ENCODE assay signal across 18 cellular contexts in genomic region chr6:139722540-139722939, GRCh38.
"Had no signal": no experiment of that assay in that cellular context is flagged by ENCODE, and none has a peak within 500 bp of the region (broad histone marks: within the 10 kb centered on the region; RNA-seq: fewer than 3 reads in every experiment).

No MANE protein-coding gene starts in this region.

- H3K4me1 ChIP-seq: body of pancreas, esophagus muscularis mucosa, prostate gland had no signal

- H3K27me3 Mint-ChIP-seq: activated CD4-positive, alpha-beta T cell treated with anti-CD3 and anti-CD28 coated beads, Interleukin-2, amount 10 ng/mL, durations not matched to agents 24 days and 14 days; natural killer cell treated with Interleukin-12 subunit alpha and Interleukin-12 subunit beta and Interleukin-15 and Interleukin-18, amount 100 ng/mL, for 72 hours had no signal

- H3K4me3 Mint-ChIP-seq: activated CD4-positive, alpha-beta T cell treated with anti-CD3 and anti-CD28 coated beads, Interleukin-2, amount 10 ng/mL, durations not matched to agents 24 days and 14 days; activated CD8-positive, alpha-beta T cell treated with anti-CD3 and anti-CD28 coated beads, Interleukin-2, amount 10 ng/mL, durations not matched to agents 7 days and 5 days; activated T-cell treated with anti-CD3 and anti-CD28 coated beads, Interleukin-2, amount 50 U/mL, for 72 hours; natural killer cell treated with Interleukin-12 subunit alpha and Interleukin-12 subunit beta and Interleukin-15 and Interleukin-18, amount 100 ng/mL, for 72 hours; T-helper 2 cell treated with Interferon-gamma antibody and Interleukin-4, amounts not matched to agents 5 μg/mL and 100 μg/mL, for 36 hours had no signal

- H3K9me3 Mint-ChIP-seq: activated CD4-positive, alpha-beta T cell treated with anti-CD3 and anti-CD28 coated beads, Interleukin-2, amount 10 ng/mL, durations not matched to agents 24 days and 14 days; natural killer cell treated with Interleukin-12 subunit alpha and Interleukin-12 subunit beta and Interleukin-15 and Interleukin-18, amount 100 ng/mL, for 72 hours; T-helper 2 cell treated with Interferon-gamma antibody and Interleukin-4, amounts not matched to agents 5 μg/mL and 100 μg/mL, for 36 hours had no signal

- DNase-seq: activated CD4-positive, alpha-beta T cell treated with anti-CD3 and anti-CD28 coated beads, Interleukin-2, amount 10 ng/mL, durations not matched to agents 24 days and 14 days; activated CD4-positive, CD25-positive, alpha-beta regulatory T cell; activated CD8-positive, alpha-beta memory T cell treated with anti-CD3 and anti-CD28 coated beads, Interleukin-2, amount 50 U/mL, for 4 hours; activated CD8-positive, alpha-beta T cell treated with anti-CD3 and anti-CD28 coated beads, Interleukin-2, amount 10 ng/mL, durations not matched to agents 7 days and 5 days; activated gamma-delta T cell; activated T-cell treated with anti-CD3 and anti-CD28 coated beads, Interleukin-2, amount 50 U/mL, for 72 hours; body of pancreas; hypothalamus; mesendoderm; nucleus accumbens; stimulated activated CD4-positive, alpha-beta T cell treated with anti-CD3 and anti-CD28 coated beads, Interleukin-1b, Interleukin-23, amount 100 ng/mL, for 48 hours had no signal

- H3K27ac ChIP-seq: body of pancreas, coronary artery, esophagus muscularis mucosa, prostate gland had no signal

- H3K4me3 ChIP-seq: body of pancreas, coronary artery, esophagus muscularis mucosa, prostate gland had no signal

- H3K9me3 ChIP-seq: body of pancreas, esophagus muscularis mucosa, prostate gland had no signal

- H3K4me1 Mint-ChIP-seq: activated CD4-positive, alpha-beta T cell treated with anti-CD3 and anti-CD28 coated beads, Interleukin-2, amount 10 ng/mL, durations not matched to agents 24 days and 14 days had no signal

- H3K27ac Mint-ChIP-seq: activated CD4-positive, alpha-beta T cell treated with anti-CD3 and anti-CD28 coated beads, Interleukin-2, amount 10 ng/mL, durations not matched to agents 24 days and 14 days; activated CD8-positive, alpha-beta T cell treated with anti-CD3 and anti-CD28 coated beads, Interleukin-2, amount 10 ng/mL, durations not matched to agents 7 days and 5 days; activated naive CD4-positive, alpha-beta T cell treated with anti-CD3 and anti-CD28 coated beads, Interleukin-2, amount 50 U/mL, for 72 hours; activated T-cell treated with anti-CD3 and anti-CD28 coated beads, Interleukin-2, amount 50 U/mL, for 72 hours; natural killer cell treated with Interleukin-12 subunit alpha and Interleukin-12 subunit beta and Interleukin-15 and Interleukin-18, amount 100 ng/mL, for 72 hours; T-helper 2 cell treated with Interferon-gamma antibody and Interleukin-4, amounts not matched to agents 5 μg/mL and 100 μg/mL, for 36 hours had no signal

- H3K27me3 ChIP-seq: body of pancreas, esophagus muscularis mucosa had no signal

- H3K36me3 ChIP-seq: esophagus muscularis mucosa, prostate gland had no signal

- H3K36me3 Mint-ChIP-seq: activated naive CD4-positive, alpha-beta T cell treated with anti-CD3 and anti-CD28 coated beads, Interleukin-2, amount 50 U/mL, for 72 hours; natural killer cell treated with Interleukin-12 subunit alpha and Interleukin-12 subunit beta and Interleukin-15 and Interleukin-18, amount 100 ng/mL, for 72 hours had no signal

- ATAC-seq: activated CD8-positive, alpha-beta T cell treated with anti-CD3 and anti-CD28 coated beads, Interleukin-2, amount 10 ng/mL, durations not matched to agents 7 days and 5 days; activated naive CD4-positive, alpha-beta T cell treated with anti-CD3 and anti-CD28 coated beads, Interleukin-2, amount 50 U/mL, for 72 hours; activated T-cell treated with anti-CD3 and anti-CD28 coated beads, Interleukin-2, amount 50 U/mL, for 72 hours; body of pancreas; natural killer cell treated with Interleukin-12 subunit alpha and Interleukin-12 subunit beta and Interleukin-15 and Interleukin-18, amount 100 ng/mL, for 72 hours; sciatic nerve had no signal
